In genomic region chr20:10947726-10948125, GRCh38 we compare ENCODE assay signal across 32 cellular contexts.
"Had no signal": no experiment of that assay in that cellular context is flagged by ENCODE, and none has a peak within 500 bp of the region (broad histone marks: within the 10 kb centered on the region; RNA-seq: fewer than 3 reads in every experiment).

No MANE protein-coding gene starts in this region.

- H3K4me1 Mint-ChIP-seq: activated CD4-positive, alpha-beta T cell treated with anti-CD3 and anti-CD28 coated beads for 36 hours; activated CD4-positive, alpha-beta T cell treated with anti-CD3 and anti-CD28 coated beads, Interleukin-2, amount 10 ng/mL, durations not matched to agents 24 days and 14 days; activated CD8-positive, alpha-beta memory T cell treated with anti-CD3 and anti-CD28 coated beads, Interleukin-2, amount 10 ng/mL, durations not matched to agents 7 days and 5 days; activated naive CD4-positive, alpha-beta T cell treated with anti-CD3 and anti-CD28 coated beads, Interleukin-2, amount 50 U/mL, for 24 hours; activated naive CD8-positive, alpha-beta T cell treated with anti-CD3 and anti-CD28 coated beads for 36 hours; activated naive CD8-positive, alpha-beta T cell treated with anti-CD3 and anti-CD28 coated beads, Interleukin-2, amount 50 U/mL, for 24 hours had no signal

- H3K9me3 ChIP-seq: adrenal gland, breast epithelium, esophagus squamous epithelium had no signal

- H3K27ac ChIP-seq: adrenal gland, breast epithelium, esophagus squamous epithelium had no signal

- H3K27me3 ChIP-seq: adrenal gland, breast epithelium, esophagus squamous epithelium had no signal

- ATAC-seq: activated CD4-positive, alpha-beta T cell treated with anti-CD3 and anti-CD28 coated beads for 36 hours; activated CD8-positive, alpha-beta memory T cell treated with anti-CD3 and anti-CD28 coated beads, Interleukin-2, amount 10 ng/mL, durations not matched to agents 7 days and 5 days; activated CD8-positive, alpha-beta T cell treated with anti-CD3 and anti-CD28 coated beads, Interleukin-2, amount 10 ng/mL, durations not matched to agents 7 days and 5 days; activated naive CD8-positive, alpha-beta T cell treated with anti-CD3 and anti-CD28 coated beads, Interleukin-2, amount 50 U/mL, for 24 hours; effector memory CD8-positive, alpha-beta T cell had no signal

- H3K4me1 ChIP-seq: adrenal gland, breast epithelium had no signal

- H3K36me3 Mint-ChIP-seq: activated CD4-positive, alpha-beta memory T cell treated with anti-CD3 and anti-CD28 coated beads for 36 hours; activated CD8-positive, alpha-beta memory T cell treated with anti-CD3 and anti-CD28 coated beads, Interleukin-2, amount 10 ng/mL, durations not matched to agents 7 days and 5 days; activated naive CD4-positive, alpha-beta T cell treated with anti-CD3 and anti-CD28 coated beads, Interleukin-2, amount 50 U/mL, for 24 hours; activated naive CD8-positive, alpha-beta T cell treated with anti-CD3 and anti-CD28 coated beads for 36 hours; brain had no signal

- H3K36me3 ChIP-seq: adrenal gland, breast epithelium, esophagus squamous epithelium had no signal

- H3K9me3 Mint-ChIP-seq: activated CD4-positive, alpha-beta memory T cell treated with anti-CD3 and anti-CD28 coated beads for 36 hours; activated CD4-positive, alpha-beta T cell treated with anti-CD3 and anti-CD28 coated beads, Interleukin-2, amount 10 ng/mL, durations not matched to agents 24 days and 14 days; activated naive CD4-positive, alpha-beta T cell treated with anti-CD3 and anti-CD28 coated beads, Interleukin-2, amount 50 U/mL, for 24 hours; activated naive CD8-positive, alpha-beta T cell treated with anti-CD3 and anti-CD28 coated beads, Interleukin-2, amount 50 U/mL, for 24 hours; activated T-helper 1 cell treated with anti-CD3 and anti-CD28 coated beads, Interleukin-12 subunit alpha, Interleukin-12 subunit beta, Interleukin-2, Interleukin-4 antibody, amounts not matched to agents 30 ng/mL and 10 ng/mL and 1 ng/mL, durations not matched to agents 14 hours and 24 hours and 36 hours; brain had no signal

- FAIRE-seq: colon, frontal cortex had no signal

- H3K4me3 Mint-ChIP-seq: activated CD4-positive, alpha-beta memory T cell treated with anti-CD3 and anti-CD28 coated beads for 36 hours; activated CD4-positive, alpha-beta T cell treated with anti-CD3 and anti-CD28 coated beads for 36 hours; activated CD4-positive, alpha-beta T cell treated with anti-CD3 and anti-CD28 coated beads, Interleukin-2, amount 10 ng/mL, durations not matched to agents 24 days and 14 days; activated CD8-positive, alpha-beta memory T cell treated with anti-CD3 and anti-CD28 coated beads, Interleukin-2, amount 10 ng/mL, durations not matched to agents 7 days and 5 days; activated CD8-positive, alpha-beta T cell treated with anti-CD3 and anti-CD28 coated beads, Interleukin-2, amount 10 ng/mL, durations not matched to agents 7 days and 5 days; activated naive CD4-positive, alpha-beta T cell treated with anti-CD3 and anti-CD28 coated beads for 36 hours; activated naive CD4-positive, alpha-beta T cell treated with anti-CD3 and anti-CD28 coated beads, Interleukin-2, amount 50 U/mL, for 24 hours; activated naive CD8-positive, alpha-beta T cell treated with anti-CD3 and anti-CD28 coated beads for 36 hours; activated naive CD8-positive, alpha-beta T cell treated with anti-CD3 and anti-CD28 coated beads, Interleukin-2, amount 50 U/mL, for 24 hours; activated T-helper 1 cell treated with anti-CD3 and anti-CD28 coated beads, Interleukin-12 subunit alpha, Interleukin-12 subunit beta, Interleukin-2, Interleukin-4 antibody, amounts not matched to agents 30 ng/mL and 10 ng/mL and 1 ng/mL, durations not matched to agents 14 hours and 24 hours and 36 hours; brain; effector memory CD8-positive, alpha-beta T cell had no signal

- H3K27me3 Mint-ChIP-seq: activated CD4-positive, alpha-beta memory T cell treated with anti-CD3 and anti-CD28 coated beads for 36 hours; activated CD4-positive, alpha-beta T cell treated with anti-CD3 and anti-CD28 coated beads for 36 hours; activated CD4-positive, alpha-beta T cell treated with anti-CD3 and anti-CD28 coated beads, Interleukin-2, amount 10 ng/mL, durations not matched to agents 24 days and 14 days; activated CD8-positive, alpha-beta memory T cell treated with anti-CD3 and anti-CD28 coated beads, Interleukin-2, amount 10 ng/mL, durations not matched to agents 7 days and 5 days; activated naive CD4-positive, alpha-beta T cell treated with anti-CD3 and anti-CD28 coated beads, Interleukin-2, amount 50 U/mL, for 24 hours; activated naive CD8-positive, alpha-beta T cell treated with anti-CD3 and anti-CD28 coated beads for 36 hours; effector memory CD8-positive, alpha-beta T cell had no signal

- H3K4me3 ChIP-seq: adrenal gland, breast epithelium, esophagus squamous epithelium had no signal

- DNase-seq: activated CD4-positive, alpha-beta memory T cell treated with anti-CD3 and anti-CD28 coated beads for 36 hours; activated CD4-positive, alpha-beta T cell treated with anti-CD3 and anti-CD28 coated beads for 36 hours; activated CD4-positive, alpha-beta T cell treated with anti-CD3 and anti-CD28 coated beads, Interleukin-2, amount 10 ng/mL, durations not matched to agents 24 days and 14 days; activated CD4-positive, CD25-positive, alpha-beta regulatory T cell; activated CD4-positive, CD25-positive, alpha-beta regulatory T cell treated with anti-CD3 and anti-CD28 coated beads, Interleukin-2, amount 50 U/mL, for 72 hours; activated CD8-positive, alpha-beta memory T cell treated with anti-CD3 and anti-CD28 coated beads, Interleukin-2, amount 10 ng/mL, durations not matched to agents 7 days and 5 days; activated CD8-positive, alpha-beta memory T cell treated with anti-CD3 and anti-CD28 coated beads, Interleukin-2, amount 50 U/mL, for 4 hours; activated CD8-positive, alpha-beta T cell treated with anti-CD3 and anti-CD28 coated beads, Interleukin-2, amount 10 ng/mL, durations not matched to agents 7 days and 5 days; activated effector memory CD4-positive, alpha-beta T cell treated with anti-CD3 and anti-CD28 coated beads, Interleukin-2, amount 50 U/mL, for 16 hours; activated naive CD4-positive, alpha-beta T cell treated with anti-CD3 and anti-CD28 coated beads for 36 hours; activated naive CD8-positive, alpha-beta T cell treated with anti-CD3 and anti-CD28 coated beads for 36 hours; activated naive CD8-positive, alpha-beta T cell treated with anti-CD3 and anti-CD28 coated beads, Interleukin-2, amount 50 U/mL, for 24 hours; activated T-cell treated with anti-CD3 and anti-CD28 coated beads, Interleukin-2, amount 50 U/mL, for 1 hour; activated T-cell treated with anti-CD3 and anti-CD28 coated beads, Interleukin-2, amount 50 U/mL, for 48 hours; adrenal gland; amygdala; aorta; cortex of kidney; dermis blood vessel endothelial cell; effector CD4-positive, alpha-beta T cell; effector memory CD8-positive, alpha-beta T cell; erythroblast; esophagus squamous epithelium; head of caudate nucleus; T-helper 2 cell had no signal

- H3K27ac Mint-ChIP-seq: activated CD4-positive, alpha-beta memory T cell treated with anti-CD3 and anti-CD28 coated beads for 36 hours; activated CD4-positive, alpha-beta T cell treated with anti-CD3 and anti-CD28 coated beads for 36 hours; activated CD4-positive, alpha-beta T cell treated with anti-CD3 and anti-CD28 coated beads, Interleukin-2, amount 10 ng/mL, durations not matched to agents 24 days and 14 days; activated CD8-positive, alpha-beta memory T cell treated with anti-CD3 and anti-CD28 coated beads, Interleukin-2, amount 10 ng/mL, durations not matched to agents 7 days and 5 days; activated CD8-positive, alpha-beta T cell treated with anti-CD3 and anti-CD28 coated beads, Interleukin-2, amount 10 ng/mL, durations not matched to agents 7 days and 5 days; activated naive CD4-positive, alpha-beta T cell treated with anti-CD3 and anti-CD28 coated beads for 36 hours; activated naive CD4-positive, alpha-beta T cell treated with anti-CD3 and anti-CD28 coated beads, Interleukin-2, amount 50 U/mL, for 24 hours; activated naive CD8-positive, alpha-beta T cell treated with anti-CD3 and anti-CD28 coated beads for 36 hours; activated naive CD8-positive, alpha-beta T cell treated with anti-CD3 and anti-CD28 coated beads, Interleukin-2, amount 50 U/mL, for 24 hours; activated T-helper 1 cell treated with anti-CD3 and anti-CD28 coated beads, Interleukin-12 subunit alpha, Interleukin-12 subunit beta, Interleukin-2, Interleukin-4 antibody, amounts not matched to agents 30 ng/mL and 10 ng/mL and 1 ng/mL, durations not matched to agents 14 hours and 24 hours and 36 hours; activated T-helper 2 cell treated with anti-CD3 and anti-CD28 coated beads, Interferon-gamma antibody, Interleukin-2, Interleukin-4, amounts not matched to agents 10 μg/mL and 5 μg/mL and 100 μg/mL, durations not matched to agents 14 hours and 24 hours and 36 hours; brain; effector memory CD8-positive, alpha-beta T cell had no signal
